Comparison of ENCODE assay signal across 1 cellular context in genomic region chr21:39313457-39314154, GRCh38.
A peak's percentile ranks its signal among the peaks of the same experiment; 100 is the strongest.
TF ChIP-seq lines count a peak whose summit lies in the region.

TSS of gene BRWD1 (minus strand) at chr21:39313632. CDS start at chr21:39313491, 141 bp downstream.

TF ChIP-seq in K562, 482 proteins besides CTCF, POLR2A, EP300 and RAD21 (continued from another document and continues in another):
- TF ChIP-seq ZNF668 (CRISPR knock-in tag; IDR thresholded peaks at IDR 0.05) (0 out of 2 replicates have a peak, but pooled peaks have one; percentile 52), PRMT5 (CRISPR knock-in tag; IDR thresholded peaks at IDR 0.05) (0 out of 2 replicates have a peak, but pooled peaks have one; percentile 18), ETV1 (tag; conservative IDR thresholded peaks at IDR 0.05; ENCODE audit: low read depth) (peak; percentile 89), CBX3 (IDR thresholded peaks at IDR 0.05; ENCODE audit: borderline replicate concordance in 1 of 2, low read length in 2 of 2) (no peak), SMAD4 (CRISPR knock-in tag; conservative IDR thresholded peaks at IDR 0.05) (peak; percentile 100), MXD1 (CRISPR knock-in tag; IDR thresholded peaks at IDR 0.05; ENCODE audit: borderline replicate concordance, poor library complexity, severe bottlenecking) (peak; percentile 28), USF2 (CRISPR knock-in tag; IDR thresholded peaks at IDR 0.05) (peak; percentile 57), ZBTB1 (CRISPR knock-in tag; IDR thresholded peaks at IDR 0.05; ENCODE audit: borderline replicate concordance, low read depth) (no peak; the same call in 1 of the 2 replicates), TGIF2 (CRISPR knock-in tag; IDR thresholded peaks at IDR 0.05) (peak; percentile 82), FIP1L1 (IDR thresholded peaks at IDR 0.05; ENCODE audit: low read depth, low read length, poor library complexity, severe bottlenecking) (peak; percentile 98), E2F6 (IDR thresholded peaks at IDR 0.05; ENCODE audit: borderline replicate concordance in 1 of 2, extremely low read depth in 1 of 2, insufficient read depth in 1 of 2, insufficient read length in 1 of 2, low read depth in 1 of 2, low read length in 1 of 2, poor library complexity in 1 of 2, severe bottlenecking in 1 of 2) (peak; percentile 92 to 95), HMG20B (CRISPR knock-in tag; IDR thresholded peaks at IDR 0.05) (no peak), ZBTB9 (CRISPR knock-in tag; IDR thresholded peaks at IDR 0.05) (peak; percentile 90), JUND (IDR thresholded peaks at IDR 0.05; ENCODE audit: borderline replicate concordance, low read depth, low read length) (0 out of 2 replicates have a peak, but pooled peaks have one; percentile 34), JUND (tag; IDR thresholded peaks at IDR 0.05; ENCODE audit: borderline replicate concordance, low read depth, low read length) (peak; percentile 53; the same call in 1 of the 3 replicates), SIN3A (IDR thresholded peaks at IDR 0.05; ENCODE audit: borderline replicate concordance in 2 of 2, control insufficient read depth in 1 of 2, low read depth in 2 of 2, low read length in 2 of 2) (no peak), SNRNP70 (optimal IDR thresholded peaks at IDR 0.05; ENCODE audit: low read depth, low read length) (no peak), NUFIP1 (IDR thresholded peaks at IDR 0.05; ENCODE audit: partially characterized antibody) (peak; percentile 71), ZBTB12 (CRISPR knock-in tag; IDR thresholded peaks at IDR 0.05) (peak; percentile 79; the same call in 1 of the 2 replicates), ZNF589 (CRISPR knock-in tag; IDR thresholded peaks at IDR 0.05; ENCODE audit: low read depth) (peak; percentile 96), XRCC4 (IDR thresholded peaks at IDR 0.05; ENCODE audit: extremely low read depth, insufficient read depth, insufficient read length) (no peak), CLOCK (CRISPR knock-in tag; IDR thresholded peaks at IDR 0.05; ENCODE audit: borderline replicate concordance) (peak; percentile 11; the same call in 1 of the 2 replicates), DACH1 (IDR thresholded peaks at IDR 0.05; ENCODE audit: partially characterized antibody) (peak; percentile 71), RBBP5 (IDR thresholded peaks at IDR 0.05; ENCODE audit: borderline replicate concordance, insufficient read depth, low read length, poor library complexity, severe bottlenecking) (peak; percentile 91), DEAF1 (CRISPR knock-in tag; IDR thresholded peaks at IDR 0.05) (peak; percentile 89), HMGXB4 (CRISPR knock-in tag; IDR thresholded peaks at IDR 0.05) (peak; percentile 71; the same call in 1 of the 2 replicates), RNF2 (IDR thresholded peaks at IDR 0.05) (peak; percentile 86), BRF2 (IDR thresholded peaks at IDR 0.05; ENCODE audit: borderline replicate concordance, insufficient read depth, insufficient read length) (no peak), PHTF2 (CRISPR knock-in tag; IDR thresholded peaks at IDR 0.05) (no peak), HLTF (IDR thresholded peaks at IDR 0.05) (peak; percentile 99), PTTG1 (tag; IDR thresholded peaks at IDR 0.05; ENCODE audit: low read depth) (no peak), ZFP30 (CRISPR knock-in tag; IDR thresholded peaks at IDR 0.05; ENCODE audit: borderline replicate concordance) (no peak), GABPA (tag; conservative IDR thresholded peaks at IDR 0.05; ENCODE audit: low read depth) (peak; percentile 73), ZNF740 (CRISPR knock-in tag; IDR thresholded peaks at IDR 0.05) (peak; percentile 77; the same call in 1 of the 2 replicates), ZNF740 (tag; IDR thresholded peaks at IDR 0.05) (peak in 1 of 2 experiments; percentile 78; a peak in 2 of 4 replicates), PKNOX1 (IDR thresholded peaks at IDR 0.05) (no peak; the same call in 1 of the 2 replicates), ZNF77 (CRISPR knock-in tag; IDR thresholded peaks at IDR 0.05) (no peak), SPI1 (IDR thresholded peaks at IDR 0.05; ENCODE audit: borderline replicate concordance, low read depth, low read length) (peak; percentile 47; the same call in 1 of the 2 replicates), BHLHE40 (IDR thresholded peaks at IDR 0.05; ENCODE audit: low read length) (no peak; the same call in 1 of the 2 replicates), HMGN3 (IDR thresholded peaks at IDR 0.05; ENCODE audit: borderline replicate concordance, extremely low read depth, insufficient read length, low read depth, low read length) (peak; percentile 75), PML (IDR thresholded peaks at IDR 0.05; ENCODE audit: low read length) (peak; percentile 42), BRCA1 (IDR thresholded peaks at IDR 0.05) (no peak), BRCA1 (CRISPR knock-in tag; IDR thresholded peaks at IDR 0.05) (no peak), FOXK1 (CRISPR knock-in tag; IDR thresholded peaks at IDR 0.05; ENCODE audit: borderline replicate concordance) (0 out of 2 replicates have a peak, but pooled peaks have one; percentile 20), ZNF830 (CRISPR knock-in tag; IDR thresholded peaks at IDR 0.05) (peak; percentile 28; the same call in 1 of the 2 replicates), CAMTA2 (CRISPR knock-in tag; conservative IDR thresholded peaks at IDR 0.05) (0 out of 2 replicates have a peak, but pooled peaks have one; percentile 15), TAF7 (tag; IDR thresholded peaks at IDR 0.05) (peak; percentile 83), TEAD2 (tag; IDR thresholded peaks at IDR 0.05) (no peak), SRSF9 (IDR thresholded peaks at IDR 0.05; ENCODE audit: borderline replicate concordance, low read depth, low read length) (no peak), THRAP3 (IDR thresholded peaks at IDR 0.05; ENCODE audit: borderline replicate concordance) (no peak)
